8 cellular contexts compared by ENCODE assay signal in genomic region chr1:56578963-56579875, GRCh38. TPM values are rescaled to one million over a fixed set of nuclear protein-coding genes. Genes with fewer than 3 reads are reported as not detected.
DNase-seq lines count a peak whose midpoint lies in the region; ATAC-seq and TF ChIP-seq lines count a peak whose summit lies in the region.

PLPP3 (minus strand) TSS chr1:56579563; CDS start chr1:56579016, 547 bp downstream.

- H3K27me3 Mint-ChIP-seq in osteocyte (ENCODE audit: unreplicated experiment), result no peaks in the 10 kb centered on the region

- ATAC-seq in left cardiac atrium (peak; percentile 91 to 96), HG03571 (IDR thresholded peaks at IDR 0.05; ENCODE audit: unreplicated experiment) (no peak)

- H3K4me3 ChIP-seq in HFF-Myc (replicated peaks; ENCODE audit: low read depth, low read length), result peak within 1 kb of the TSS; percentile 79
- peak within 1 kb of the TSS; percentile 92 to 94 for H3K4me3 ChIP-seq in ascending aorta

- peak; percentile 56 for DNase-seq in DMS153 (lab: John Stamatoyannopoulos, UW)
- peak; percentile 70 for DNase-seq in HFF-Myc (ENCODE audit: extremely low read depth, low read depth)
- DNase-seq in NCI-H748 treated with DMSO at 0.1 percent for 48 hours (lab: John Stamatoyannopoulos, UW), result peak; percentile 47
- peak; percentile 52 to 94 for DNase-seq in ascending aorta (ENCODE audit: low spot score in 2 of 2)
- peak; percentile 89 for DNase-seq in left cardiac atrium
- peak; percentile 93 for DNase-seq in osteocyte (ENCODE audit: extremely low spot score, unreplicated experiment)
- DNase-seq in T-helper 9 cell, result no peak

- no peaks in the 10 kb centered on the region for H3K9me3 ChIP-seq in ascending aorta

- no peaks in the 10 kb centered on the region for H3K9me3 Mint-ChIP-seq in osteocyte (ENCODE audit: unreplicated experiment)

- H3K36me3 ChIP-seq in ascending aorta, result no peaks in the 10 kb centered on the region

- H3K27ac Mint-ChIP-seq in osteocyte (ENCODE audit: unreplicated experiment), result peak within 1 kb of the TSS; percentile 95

- TF ChIP-seq CTCF in HFF-Myc (IDR thresholded peaks at IDR 0.05; ENCODE audit: low read depth, low read length, missing control alignments) (no peak), ascending aorta (IDR thresholded peaks at IDR 0.05) (peak; percentile 17 to 58 (median 31)), osteocyte (IDR thresholded peaks at IDR 0.05) (peak; percentile 70)

- peaks cover 44% of the 10 kb centered on the region for H3K4me1 Mint-ChIP-seq in osteocyte (ENCODE audit: unreplicated experiment)

- H3K36me3 Mint-ChIP-seq in osteocyte (ENCODE audit: unreplicated experiment), result peaks cover 5% of the 10 kb centered on the region

- H3K27me3 ChIP-seq in ascending aorta, result no peaks in the 10 kb centered on the region

- H3K4me1 ChIP-seq in ascending aorta, result peaks cover 0 to 12% of the 10 kb centered on the region in 2 donors

- intact Hi-C loops in ascending aorta (cut with DNase I) (loop anchor here (2.0 to 10.0 kb wide), 6 partner anchors 104 to 1202 kb away; no protein-coding TSS in a partner anchor), left cardiac atrium (cut with DNase I) (loop anchor here (5.0 to 10.0 kb wide), 4 partner anchors 67 to 224 kb away; no protein-coding TSS in a partner anchor)

- peak within 1 kb of the TSS; percentile 94 to 99 for H3K27ac ChIP-seq in ascending aorta

- H3K4me3 Mint-ChIP-seq in osteocyte (ENCODE audit: unreplicated experiment), result peak within 1 kb of the TSS; percentile 96

RNA-seq across cellular contexts. Expression of gene PLPP3, which starts in this region (rescaled TPM):
- total RNA-seq in ascending aorta, result 87.7 TPM
- 100 to 1,000 TPM in 1 of 2 donors, 10 to 100 TPM in 1; 85.1 to 115 TPM for total RNA-seq in left cardiac atrium
- total RNA-seq in osteocyte, result 157 and 166 TPM in 2 replicates
